ENCODE assay signal across 22 cellular contexts in genomic region chr10:71351087-71351486, GRCh38. TPM values are rescaled to one million over a fixed set of nuclear protein-coding genes. Genes with fewer than 3 reads are reported as not detected.
DNase-seq lines count a peak whose midpoint lies in the region; ATAC-seq lines count a peak whose summit lies in the region.
"Had no signal": no experiment of that assay in that cellular context is flagged by ENCODE, and none has a peak within 500 bp of the region (broad histone marks: within the 10 kb centered on the region; RNA-seq: fewer than 3 reads in every experiment).

No MANE protein-coding gene starts in this region.

- no peak for DNase-seq in activated naive CD8-positive, alpha-beta T cell treated with anti-CD3 and anti-CD28 coated beads for 36 hours
- DNase-seq in NCI-H345 treated with DMSO at 0.1 percent for 48 hours (lab: John Stamatoyannopoulos, UW; ENCODE audit: unreplicated experiment) (peak; percentile 88), head of caudate nucleus (no peak)
- DNase-seq in stimulated activated naive B cell treated with anti-CD40 and anti-IgM and Interleukin-4, amounts not matched to agents 10 μg/mL and 1 μg/mL and 100 μg/mL, for 72 hours = no peak
- DNase-seq in stimulated activated CD4-positive, alpha-beta T cell treated with anti-CD3 and anti-CD28 coated beads, Interleukin-1b, Interleukin-23, amount 100 ng/mL, for 48 hours = no peak
- DNase-seq: DMS153, DND-41, GOT3, HCEC 1CT, MV-4-11, NCI-H1105, NCI-H1436 treated with DMSO at 0.1 percent for 48 hours, NCI-H187 treated with DMSO at 0.1 percent for 48 hours, NCI-H446 treated with DMSO at 0.1 percent for 48 hours, NCI-H526, Right ventricle myocardium superior, RPMI8226 had no signal

- peaks cover 20% of the 10 kb centered on the region for H3K4me1 Mint-ChIP-seq in activated naive CD8-positive, alpha-beta T cell (ENCODE audit: low read depth)
- no peaks in the 10 kb centered on the region for H3K4me1 Mint-ChIP-seq in activated naive CD8-positive, alpha-beta T cell treated with anti-CD3 and anti-CD28 coated beads for 36 hours
- no peaks in the 10 kb centered on the region for H3K4me1 Mint-ChIP-seq in activated T-helper 17 cell treated with anti-CD3 and anti-CD28 coated beads, Interleukin-2, amount 50 U/mL, for 72 hours
- H3K4me1 Mint-ChIP-seq in stimulated activated naive B cell treated with anti-CD40 and anti-IgM and Interleukin-4, amounts not matched to agents 10 μg/mL and 1 μg/mL and 100 μg/mL, for 72 hours = peaks cover 0 to 3% of the 10 kb centered on the region in 2 donors
- H3K4me1 Mint-ChIP-seq: B cell had no signal

- H3K36me3 Mint-ChIP-seq in activated naive CD8-positive, alpha-beta T cell = no peaks in the 10 kb centered on the region
- H3K36me3 Mint-ChIP-seq in activated naive CD8-positive, alpha-beta T cell treated with anti-CD3 and anti-CD28 coated beads for 36 hours = no peaks in the 10 kb centered on the region
- peaks cover 13% of the 10 kb centered on the region for H3K36me3 Mint-ChIP-seq in activated T-helper 17 cell treated with anti-CD3 and anti-CD28 coated beads, Interleukin-2, amount 50 U/mL, for 72 hours (ENCODE audit: low read depth)
- peaks cover 3 to 5% of the 10 kb centered on the region in 2 donors for H3K36me3 Mint-ChIP-seq in stimulated activated naive B cell treated with anti-CD40 and anti-IgM and Interleukin-4, amounts not matched to agents 10 μg/mL and 1 μg/mL and 100 μg/mL, for 72 hours

- no peaks in the 10 kb centered on the region for H3K27me3 Mint-ChIP-seq in activated naive CD8-positive, alpha-beta T cell
- no peaks in the 10 kb centered on the region for H3K27me3 Mint-ChIP-seq in activated naive CD8-positive, alpha-beta T cell treated with anti-CD3 and anti-CD28 coated beads for 36 hours
- H3K27me3 Mint-ChIP-seq in activated T-helper 17 cell treated with anti-CD3 and anti-CD28 coated beads, Interleukin-2, amount 50 U/mL, for 72 hours = no peaks in the 10 kb centered on the region
- no peaks in the 10 kb centered on the region for H3K27me3 Mint-ChIP-seq in stimulated activated naive B cell treated with anti-CD40 and anti-IgM and Interleukin-4, amounts not matched to agents 10 μg/mL and 1 μg/mL and 100 μg/mL, for 72 hours
- H3K27me3 Mint-ChIP-seq: B cell had no signal

- intact Hi-C loops in head of caudate nucleus (cut with DNase I) = no loop called here

- no peaks in the 10 kb centered on the region for H3K9me3 Mint-ChIP-seq in activated naive CD8-positive, alpha-beta T cell (ENCODE audit: low read depth)
- H3K9me3 Mint-ChIP-seq in activated naive CD8-positive, alpha-beta T cell treated with anti-CD3 and anti-CD28 coated beads for 36 hours = no peaks in the 10 kb centered on the region
- no peaks in the 10 kb centered on the region for H3K9me3 Mint-ChIP-seq in activated T-helper 17 cell treated with anti-CD3 and anti-CD28 coated beads, Interleukin-2, amount 50 U/mL, for 72 hours
- H3K9me3 Mint-ChIP-seq in stimulated activated naive B cell treated with anti-CD40 and anti-IgM and Interleukin-4, amounts not matched to agents 10 μg/mL and 1 μg/mL and 100 μg/mL, for 72 hours = no peaks in the 10 kb centered on the region
- H3K9me3 Mint-ChIP-seq: CD14-positive monocyte had no signal

- peak overlapping the region; percentile 27 for H3K4me3 Mint-ChIP-seq in activated naive CD8-positive, alpha-beta T cell
- no peak overlapping the region for H3K4me3 Mint-ChIP-seq in activated naive CD8-positive, alpha-beta T cell treated with anti-CD3 and anti-CD28 coated beads for 36 hours
- H3K4me3 Mint-ChIP-seq in activated T-helper 17 cell treated with anti-CD3 and anti-CD28 coated beads, Interleukin-2, amount 50 U/mL, for 72 hours = no peak overlapping the region
- no peak overlapping the region for H3K4me3 Mint-ChIP-seq in stimulated activated naive B cell treated with anti-CD40 and anti-IgM and Interleukin-4, amounts not matched to agents 10 μg/mL and 1 μg/mL and 100 μg/mL, for 72 hours
- H3K4me3 Mint-ChIP-seq: B cell had no signal

- no peak overlapping the region for H3K27ac Mint-ChIP-seq in activated naive CD8-positive, alpha-beta T cell
- no peak overlapping the region for H3K27ac Mint-ChIP-seq in activated naive CD8-positive, alpha-beta T cell treated with anti-CD3 and anti-CD28 coated beads for 36 hours
- H3K27ac Mint-ChIP-seq in activated T-helper 17 cell treated with anti-CD3 and anti-CD28 coated beads, Interleukin-2, amount 50 U/mL, for 72 hours = peak overlapping the region; percentile 22
- peak overlapping the region; percentile 59 for H3K27ac Mint-ChIP-seq in stimulated activated naive B cell treated with anti-CD40 and anti-IgM and Interleukin-4, amounts not matched to agents 10 μg/mL and 1 μg/mL and 100 μg/mL, for 72 hours
- H3K27ac Mint-ChIP-seq: B cell had no signal

- ATAC-seq in activated T-helper 17 cell treated with anti-CD3 and anti-CD28 coated beads, Interleukin-2, amount 50 U/mL, for 72 hours (replicated peaks) = no peak
- no peak for ATAC-seq in stimulated activated naive B cell treated with anti-CD40 and anti-IgM and Interleukin-4, amounts not matched to agents 10 μg/mL and 1 μg/mL and 100 μg/mL, for 72 hours (replicated peaks)
- no peak for ATAC-seq in HG02885 (IDR thresholded peaks at IDR 0.05; ENCODE audit: poor library complexity, unreplicated experiment)

RNA-seq across cellular contexts. Expression of gene SLC29A3, which starts 32.0 kb away (rescaled TPM):
- total RNA-seq in activated naive CD8-positive, alpha-beta T cell treated with anti-CD3 and anti-CD28 coated beads for 36 hours = 1 to 10 TPM; 4.3 TPM
- 1 to 10 TPM; 2.7 to 3.4 TPM for total RNA-seq in activated T-helper 17 cell treated with anti-CD3 and anti-CD28 coated beads, Interleukin-2, amount 50 U/mL, for 72 hours

RNA-seq across cellular contexts. Expression of gene CDH23, which starts 45.6 kb away (rescaled TPM):
- total RNA-seq in activated naive CD8-positive, alpha-beta T cell treated with anti-CD3 and anti-CD28 coated beads for 36 hours = 1 to 10 TPM; 1.4 TPM
- total RNA-seq in activated T-helper 17 cell treated with anti-CD3 and anti-CD28 coated beads, Interleukin-2, amount 50 U/mL, for 72 hours = 10 to 100 TPM in 1 of 2 donors, under 1 TPM in 1; 0.09 to 16.2 TPM

Comparison
In these comparisons a context has a peak if more than half of its experiments do, and no peak if none do; other contexts are left out.
1. H3K27ac Mint-ChIP-seq: peak in activated T-helper 17 cell treated with anti-CD3 and anti-CD28 coated beads, Interleukin-2, amount 50 U/mL, for 72 hours (single experiment) and stimulated activated naive B cell treated with anti-CD40 and anti-IgM and Interleukin-4, amounts not matched to agents 10 μg/mL and 1 μg/mL and 100 μg/mL, for 72 hours (single experiment); none in activated naive CD8-positive, alpha-beta T cell (single experiment) and activated naive CD8-positive, alpha-beta T cell treated with anti-CD3 and anti-CD28 coated beads for 36 hours (single experiment).